In the genomic region with DNA sequence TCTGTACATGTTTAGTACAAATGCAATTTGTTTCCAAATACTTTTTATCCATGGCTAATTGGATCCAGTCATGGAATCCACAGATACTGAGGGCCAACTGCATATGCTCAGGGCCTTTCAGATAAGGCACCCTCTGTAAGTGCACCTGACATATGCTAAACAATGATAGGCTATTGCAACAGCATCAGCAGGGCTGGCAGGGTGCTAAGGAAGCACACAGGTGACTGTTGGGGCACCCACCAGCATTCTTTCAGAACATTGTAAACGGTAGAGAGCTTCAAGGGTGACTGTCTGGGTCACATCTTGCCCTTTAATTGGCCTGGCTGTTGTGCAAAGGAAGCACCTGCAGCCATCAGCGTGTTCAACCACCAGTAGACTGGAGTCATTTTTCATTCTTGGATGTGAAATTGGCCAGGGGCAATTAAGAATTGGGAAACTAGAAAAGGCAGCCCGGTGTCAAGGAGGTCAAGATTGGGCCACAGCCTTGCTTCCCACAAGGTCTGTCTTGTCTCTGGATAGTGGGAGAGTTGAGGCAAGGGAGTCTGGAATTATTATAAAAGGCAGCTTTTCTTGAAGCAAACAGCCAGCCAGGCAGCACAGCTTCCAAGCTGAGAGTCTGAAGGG, we compare ENCODE assay signal across 15 cellular contexts.
"Had no signal": no experiment of that assay in that cellular context is flagged by ENCODE, and none has a peak within 500 bp of the region (broad histone marks: within the 10 kb centered on the region; RNA-seq: fewer than 3 reads in every experiment).

No MANE protein-coding gene starts in this region.

- DNase-seq: activated CD4-positive, alpha-beta T cell treated with anti-CD3 and anti-CD28 coated beads for 48 hours; activated CD8-positive, alpha-beta memory T cell treated with anti-CD3 and anti-CD28 coated beads, Interleukin-2, amount 50 U/mL, for 48 hours; activated CD8-positive, alpha-beta T cell treated with anti-CD3 and anti-CD28 coated beads, Interleukin-2, amount 10 ng/mL, durations not matched to agents 7 days and 5 days; activated naive CD4-positive, alpha-beta T cell treated with Interleukin-2 at 50 U/mL for 16 hours; cortex of kidney; effector memory CD4-positive, alpha-beta T cell; left ventricle myocardium inferior; retina; small intestine had no signal

- H3K4me1 Mint-ChIP-seq: central memory CD8-positive, alpha-beta T cell; stimulated activated memory B cell treated with anti-CD40 and anti-IgM and Interleukin-4, amounts not matched to agents 10 μg/mL and 1 μg/mL and 100 μg/mL, for 72 hours had no signal

- H3K27ac Mint-ChIP-seq: activated CD8-positive, alpha-beta T cell treated with anti-CD3 and anti-CD28 coated beads, Interleukin-2, amount 10 ng/mL, durations not matched to agents 7 days and 5 days; stimulated activated memory B cell treated with anti-CD40 and anti-IgM and Interleukin-4, amounts not matched to agents 10 μg/mL and 1 μg/mL and 100 μg/mL, for 72 hours; WTC11 had no signal

- H3K9me3 Mint-ChIP-seq: central memory CD8-positive, alpha-beta T cell; stimulated activated memory B cell treated with anti-CD40 and anti-IgM and Interleukin-4, amounts not matched to agents 10 μg/mL and 1 μg/mL and 100 μg/mL, for 72 hours; WTC11 had no signal

- H3K27me3 Mint-ChIP-seq: central memory CD8-positive, alpha-beta T cell; stimulated activated memory B cell treated with anti-CD40 and anti-IgM and Interleukin-4, amounts not matched to agents 10 μg/mL and 1 μg/mL and 100 μg/mL, for 72 hours had no signal

- H3K9me3 ChIP-seq: left ventricle myocardium inferior, tibial nerve had no signal

- H3K27me3 ChIP-seq: tibial nerve had no signal

- H3K4me1 ChIP-seq: left ventricle myocardium inferior had no signal

- H3K36me3 ChIP-seq: left ventricle myocardium inferior, tibial nerve had no signal

- H2AFZ ChIP-seq: parathyroid adenoma had no signal

- H3K4me3 Mint-ChIP-seq: activated CD8-positive, alpha-beta T cell treated with anti-CD3 and anti-CD28 coated beads, Interleukin-2, amount 10 ng/mL, durations not matched to agents 7 days and 5 days; central memory CD8-positive, alpha-beta T cell; stimulated activated memory B cell treated with anti-CD40 and anti-IgM and Interleukin-4, amounts not matched to agents 10 μg/mL and 1 μg/mL and 100 μg/mL, for 72 hours; WTC11 had no signal

- H3K9ac ChIP-seq: parathyroid adenoma had no signal

- H3K36me3 Mint-ChIP-seq: stimulated activated memory B cell treated with anti-CD40 and anti-IgM and Interleukin-4, amounts not matched to agents 10 μg/mL and 1 μg/mL and 100 μg/mL, for 72 hours; WTC11 had no signal

- H3K4me3 ChIP-seq: left ventricle myocardium inferior, tibial nerve had no signal

- FAIRE-seq: keratinocyte, small intestine had no signal

- H3K27ac ChIP-seq: left ventricle myocardium inferior, parathyroid adenoma, tibial nerve had no signal

- ATAC-seq: activated CD8-positive, alpha-beta T cell treated with anti-CD3 and anti-CD28 coated beads, Interleukin-2, amount 10 ng/mL, durations not matched to agents 7 days and 5 days; stimulated activated memory B cell treated with anti-CD40 and anti-IgM and Interleukin-4, amounts not matched to agents 10 μg/mL and 1 μg/mL and 100 μg/mL, for 72 hours; WTC11 had no signal

- H3K79me2 ChIP-seq: parathyroid adenoma had no signal
